ENCODE assay signal across 8 cellular contexts in genomic region chr19:1438035-1438932, GRCh38. TPM values are rescaled to one million over a fixed set of nuclear protein-coding genes. Genes with fewer than 3 reads are reported as not detected.
A peak's percentile ranks its signal among the peaks of the same experiment; 100 is the strongest.
DNase-seq lines count a peak whose midpoint lies in the region; ATAC-seq and TF ChIP-seq lines count a peak whose summit lies in the region.

Gene RPS15 (plus strand): TSS chr19:1438396. CDS start chr19:1438426, 30 bp downstream.

- peak within 1 kb of the TSS; percentile 99 for H3K4me3 Mint-ChIP-seq in T-helper 2 cell treated with Interferon-gamma antibody and Interleukin-4, amounts not matched to agents 5 μg/mL and 100 μg/mL, for 36 hours

- DNase-seq in NCI-H1930 (lab: John Stamatoyannopoulos, UW) (peak; percentile 82 to 91), anterior cingulate cortex (lab: John Stamatoyannopoulos, UW) (peak; percentile 54 to 95 (median 90)), right cardiac atrium (peak; percentile 95 to 98 (median 98)), vagina (ENCODE audit: extremely low spot score in 2 of 2) (peak in 1 of 2 donors; percentile 95)
- DNase-seq in T-helper 2 cell treated with Interferon-gamma antibody and Interleukin-4, amounts not matched to agents 5 μg/mL and 100 μg/mL, for 36 hours (ENCODE audit: low spot score), result peak; percentile 96

- ATAC-seq in HG02938 (IDR thresholded peaks at IDR 0.05; ENCODE audit: unreplicated experiment), result peak; percentile 70
- peak; percentile 89 to 90 for ATAC-seq in right cardiac atrium

- H3K27ac Mint-ChIP-seq in T-helper 2 cell treated with Interferon-gamma antibody and Interleukin-4, amounts not matched to agents 5 μg/mL and 100 μg/mL, for 36 hours, result peak within 1 kb of the TSS; percentile 99

- H3K27me3 ChIP-seq in right cardiac atrium (ENCODE audit: control insufficient read depth, insufficient read depth), result no peaks in the 10 kb centered on the region
- H3K27me3 ChIP-seq in rectal smooth muscle tissue (ENCODE audit: control insufficient read depth, insufficient read depth, low read length), result no peaks in the 10 kb centered on the region
- H3K27me3 ChIP-seq in vagina, result no peaks in the 10 kb centered on the region

- H3K9me3 Mint-ChIP-seq in T-helper 2 cell treated with Interferon-gamma antibody and Interleukin-4, amounts not matched to agents 5 μg/mL and 100 μg/mL, for 36 hours, result no peaks in the 10 kb centered on the region

- H3K4me1 ChIP-seq in right cardiac atrium (ENCODE audit: control insufficient read depth, insufficient read depth, low read length) (no peaks in the 10 kb centered on the region), rectal smooth muscle tissue (ENCODE audit: control insufficient read depth, insufficient read depth, low read length) (peaks cover 5% of the 10 kb centered on the region), vagina (peaks cover 33% of the 10 kb centered on the region)

- H3K4me1 Mint-ChIP-seq in T-helper 2 cell treated with Interferon-gamma antibody and Interleukin-4, amounts not matched to agents 5 μg/mL and 100 μg/mL, for 36 hours (ENCODE audit: low read depth), result peaks cover 13% of the 10 kb centered on the region

- 1% methylated on average over 100 of the region's 100 CpGs for WGBS in right cardiac atrium

- no peaks in the 10 kb centered on the region for H3K27me3 Mint-ChIP-seq in T-helper 2 cell treated with Interferon-gamma antibody and Interleukin-4, amounts not matched to agents 5 μg/mL and 100 μg/mL, for 36 hours (ENCODE audit: low read depth)

- TF ChIP-seq POLR2A in GM15510 (IDR thresholded peaks at IDR 0.05; ENCODE audit: borderline replicate concordance, extremely low read depth, insufficient read length) (peak; percentile 99), vagina (IDR thresholded peaks at IDR 0.05) (peak in 1 of 2 donors; percentile 86)

- H3K36me3 ChIP-seq in rectal smooth muscle tissue (ENCODE audit: control insufficient read depth, insufficient read depth, low read length), result peaks cover 18% of the 10 kb centered on the region
- H3K36me3 ChIP-seq in vagina, result peaks cover 0 to 58% of the 10 kb centered on the region in 2 donors

- H3K27ac ChIP-seq in right cardiac atrium (ENCODE audit: low read length) (peak within 1 kb of the TSS; percentile 75), rectal smooth muscle tissue (ENCODE audit: low read depth, low read length) (peak within 1 kb of the TSS; percentile 92), vagina (peak within 1 kb of the TSS; percentile 69)

- H3K9ac ChIP-seq in rectal smooth muscle tissue (ENCODE audit: low read length), result peak within 1 kb of the TSS; percentile 74

- peak within 1 kb of the TSS; percentile 78 for H3K4me3 ChIP-seq in right cardiac atrium (ENCODE audit: low read length)
- peak within 1 kb of the TSS; percentile 96 for H3K4me3 ChIP-seq in rectal smooth muscle tissue (ENCODE audit: low read length)
- peak within 1 kb of the TSS; percentile 72 to 83 for H3K4me3 ChIP-seq in vagina

- H3K9me3 ChIP-seq in right cardiac atrium (ENCODE audit: control insufficient read depth, low read length), result no peaks in the 10 kb centered on the region
- no peaks in the 10 kb centered on the region for H3K9me3 ChIP-seq in vagina

- intact Hi-C loops in right cardiac atrium (cut with DNase I) (no loop called here), vagina (cut with DNase I) (no loop called here)

- peaks cover 45% of the 10 kb centered on the region for H3K36me3 Mint-ChIP-seq in T-helper 2 cell treated with Interferon-gamma antibody and Interleukin-4, amounts not matched to agents 5 μg/mL and 100 μg/mL, for 36 hours (ENCODE audit: low read depth)

- peak; percentile 85 to 91 (median 87) for TF ChIP-seq CTCF in vagina (IDR thresholded peaks at IDR 0.05)

RNA-seq across cellular contexts. Expression of gene RPS15, which starts in this region (rescaled TPM):
- total RNA-seq in right cardiac atrium (100 to 1,000 TPM; 635 to 772 (median 696) TPM), vagina (3,906 TPM)
- polyA plus RNA-seq in right cardiac atrium, result 1,857 TPM
